Comparison of ENCODE assay signal across 23 cellular contexts in genomic region chr6:82494367-82494766, GRCh38.
DNase-seq lines count a peak whose midpoint lies in the region; TF ChIP-seq lines count a peak whose summit lies in the region.
"Had no signal": no experiment of that assay in that cellular context is flagged by ENCODE, and none has a peak within 500 bp of the region (broad histone marks: within the 10 kb centered on the region; RNA-seq: fewer than 3 reads in every experiment).

No MANE protein-coding gene starts in this region.

- TF ChIP-seq CTCF in neural crest cell (conservative IDR thresholded peaks at IDR 0.05) = no peak

- peak; percentile 39 for DNase-seq in D341Med (ENCODE audit: low spot score)
- peak; percentile 75 for DNase-seq in NCI-H69 (lab: John Stamatoyannopoulos, UW)
- DNase-seq in astrocyte of the hippocampus (ENCODE audit: low read depth, low spot score) = peak; percentile 55
- DNase-seq in neural crest cell (ENCODE audit: low read depth, low spot score) = no peak
- DNase-seq in SKM-1 (lab: John Stamatoyannopoulos, UW; ENCODE audit: unreplicated experiment) = no peak
- no peak for DNase-seq in activated CD8-positive, alpha-beta memory T cell treated with anti-CD3 and anti-CD28 coated beads, Interleukin-2, amount 50 U/mL, for 4 hours
- no peak for DNase-seq in cardiac septum (ENCODE audit: low spot score)
- DNase-seq in activated naive CD8-positive, alpha-beta T cell treated with anti-CD3 and anti-CD28 coated beads for 36 hours = no peak
- DNase-seq: activated CD4-positive, alpha-beta T cell treated with anti-CD3 and anti-CD28 coated beads, Interleukin-2, amount 50 U/mL, for 4 hours; activated CD4-positive, CD25-positive, alpha-beta regulatory T cell; activated naive CD4-positive, alpha-beta T cell; endodermal cell; foreskin fibroblast; HCEC 1CT; head of caudate nucleus; naive thymus-derived CD4-positive, alpha-beta T cell; NCI-H1436; NCI-H2171; NCI-H524 treated with DMSO at 0.1 percent for 48 hours; stimulated activated naive CD4-positive, alpha-beta T cell; upper lobe of left lung had no signal

- no peaks in the 10 kb centered on the region for H3K36me3 Mint-ChIP-seq in neural crest cell (ENCODE audit: low read depth)
- H3K36me3 Mint-ChIP-seq in activated naive CD8-positive, alpha-beta T cell treated with anti-CD3 and anti-CD28 coated beads for 36 hours = no peaks in the 10 kb centered on the region
- H3K36me3 Mint-ChIP-seq: naive thymus-derived CD4-positive, alpha-beta T cell had no signal

- peaks cover 4% of the 10 kb centered on the region for H3K9me3 Mint-ChIP-seq in neural crest cell
- peaks cover 4% of the 10 kb centered on the region for H3K9me3 Mint-ChIP-seq in activated naive CD8-positive, alpha-beta T cell treated with anti-CD3 and anti-CD28 coated beads for 36 hours
- H3K9me3 Mint-ChIP-seq: central memory CD8-positive, alpha-beta T cell had no signal

- H3K27ac Mint-ChIP-seq in neural crest cell (ENCODE audit: unreplicated experiment) = peak overlapping the region; percentile 19
- no peak overlapping the region for H3K27ac Mint-ChIP-seq in activated naive CD8-positive, alpha-beta T cell treated with anti-CD3 and anti-CD28 coated beads for 36 hours
- H3K27ac Mint-ChIP-seq: dendritic cell treated with granulocyte-macrophage colony-stimulating factor and Interleukin-4, amounts not matched to agents 40 ng/mL and 50 ng/mL, for 4 days; endodermal cell; naive thymus-derived CD4-positive, alpha-beta T cell had no signal

- intact Hi-C loops in cardiac septum (cut with DNase I) = no loop called here

- H3K4me3 Mint-ChIP-seq in neural crest cell = no peak overlapping the region
- no peak overlapping the region for H3K4me3 Mint-ChIP-seq in activated naive CD8-positive, alpha-beta T cell treated with anti-CD3 and anti-CD28 coated beads for 36 hours
- H3K4me3 Mint-ChIP-seq: central memory CD8-positive, alpha-beta T cell; dendritic cell treated with granulocyte-macrophage colony-stimulating factor and Interleukin-4, amounts not matched to agents 40 ng/mL and 50 ng/mL, for 4 days; endodermal cell; naive thymus-derived CD4-positive, alpha-beta T cell had no signal

- H3K4me1 Mint-ChIP-seq in neural crest cell = peaks cover 5% of the 10 kb centered on the region
- no peaks in the 10 kb centered on the region for H3K4me1 Mint-ChIP-seq in activated naive CD8-positive, alpha-beta T cell treated with anti-CD3 and anti-CD28 coated beads for 36 hours
- H3K4me1 Mint-ChIP-seq: central memory CD8-positive, alpha-beta T cell; naive thymus-derived CD4-positive, alpha-beta T cell had no signal

- no peaks in the 10 kb centered on the region for H3K27me3 Mint-ChIP-seq in neural crest cell (ENCODE audit: low read depth)
- H3K27me3 Mint-ChIP-seq in activated naive CD8-positive, alpha-beta T cell treated with anti-CD3 and anti-CD28 coated beads for 36 hours = no peaks in the 10 kb centered on the region
- H3K27me3 Mint-ChIP-seq: central memory CD8-positive, alpha-beta T cell; dendritic cell treated with granulocyte-macrophage colony-stimulating factor and Interleukin-4, amounts not matched to agents 40 ng/mL and 50 ng/mL, for 4 days; naive thymus-derived CD4-positive, alpha-beta T cell had no signal

Comparison
In these comparisons a context has a peak if more than half of its experiments do, and no peak if none do; other contexts are left out.
1. DNase-seq: peak in D341Med (single experiment), NCI-H69 (single experiment) and astrocyte of the hippocampus (single experiment); none in neural crest cell (single experiment), SKM-1 (single experiment), activated CD8-positive, alpha-beta memory T cell treated with anti-CD3 and anti-CD28 coated beads, Interleukin-2, amount 50 U/mL, for 4 hours (single experiment), cardiac septum (single experiment) and activated naive CD8-positive, alpha-beta T cell treated with anti-CD3 and anti-CD28 coated beads for 36 hours (single experiment).